In genomic region chr10:121577568-121577967, GRCh38 we compare ENCODE assay signal across 16 cellular contexts. TPM values are rescaled to one million over a fixed set of nuclear protein-coding genes. Genes with fewer than 3 reads are reported as not detected.
"Had no signal": no experiment of that assay in that cellular context is flagged by ENCODE, and none has a peak within 500 bp of the region (broad histone marks: within the 10 kb centered on the region; RNA-seq: fewer than 3 reads in every experiment).

No MANE protein-coding gene starts in this region.

- H3K9me3 ChIP-seq: right atrium auricular region, stomach, tibial nerve had no signal

- DNase-seq: activated CD4-positive, alpha-beta memory T cell treated with anti-CD3 and anti-CD28 coated beads, Interleukin-2, amount 10 ng/mL, durations not matched to agents 7 days and 5 days; activated CD4-positive, alpha-beta T cell treated with anti-CD3 and anti-CD28 coated beads for 36 hours; activated naive CD8-positive, alpha-beta T cell treated with anti-CD3 and anti-CD28 coated beads, Interleukin-2, amount 10 ng/mL, durations not matched to agents 7 days and 5 days; anterior cingulate cortex; caudate nucleus; cortex of kidney; effector memory CD4-positive, alpha-beta T cell; immature natural killer cell; left cardiac atrium; small intestine; stomach had no signal

- H3K4me1 ChIP-seq: right atrium auricular region, tibial nerve had no signal

- H3K4me1 Mint-ChIP-seq: activated CD4-positive, alpha-beta memory T cell treated with anti-CD3 and anti-CD28 coated beads, Interleukin-2, amount 10 ng/mL, durations not matched to agents 7 days and 5 days; activated CD4-positive, alpha-beta T cell treated with anti-CD3 and anti-CD28 coated beads for 36 hours; activated naive CD8-positive, alpha-beta T cell treated with anti-CD3 and anti-CD28 coated beads, Interleukin-2, amount 10 ng/mL, durations not matched to agents 7 days and 5 days; immature natural killer cell had no signal

- H3K27me3 Mint-ChIP-seq: activated CD4-positive, alpha-beta memory T cell treated with anti-CD3 and anti-CD28 coated beads, Interleukin-2, amount 10 ng/mL, durations not matched to agents 7 days and 5 days; activated CD4-positive, alpha-beta T cell treated with anti-CD3 and anti-CD28 coated beads for 36 hours had no signal

- ATAC-seq: activated CD4-positive, alpha-beta T cell treated with anti-CD3 and anti-CD28 coated beads for 36 hours; left cardiac atrium had no signal

- H3K27ac ChIP-seq: right atrium auricular region, tibial nerve, VCaP had no signal

- H3K36me3 ChIP-seq: right atrium auricular region, stomach, tibial nerve had no signal

- H3K27ac Mint-ChIP-seq: activated CD4-positive, alpha-beta memory T cell treated with anti-CD3 and anti-CD28 coated beads, Interleukin-2, amount 10 ng/mL, durations not matched to agents 7 days and 5 days; activated CD4-positive, alpha-beta T cell treated with anti-CD3 and anti-CD28 coated beads for 36 hours; activated naive CD8-positive, alpha-beta T cell treated with anti-CD3 and anti-CD28 coated beads, Interleukin-2, amount 10 ng/mL, durations not matched to agents 7 days and 5 days; immature natural killer cell had no signal

- H3K36me3 Mint-ChIP-seq: activated naive CD8-positive, alpha-beta T cell treated with anti-CD3 and anti-CD28 coated beads, Interleukin-2, amount 10 ng/mL, durations not matched to agents 7 days and 5 days; immature natural killer cell had no signal

- H3K4me3 ChIP-seq: right atrium auricular region, stomach, tibial nerve had no signal

- H3K4me3 Mint-ChIP-seq: activated CD4-positive, alpha-beta memory T cell treated with anti-CD3 and anti-CD28 coated beads, Interleukin-2, amount 10 ng/mL, durations not matched to agents 7 days and 5 days; activated CD4-positive, alpha-beta T cell treated with anti-CD3 and anti-CD28 coated beads for 36 hours; activated naive CD8-positive, alpha-beta T cell treated with anti-CD3 and anti-CD28 coated beads, Interleukin-2, amount 10 ng/mL, durations not matched to agents 7 days and 5 days; immature natural killer cell; nephron had no signal

- H3K9me3 Mint-ChIP-seq: activated CD4-positive, alpha-beta memory T cell treated with anti-CD3 and anti-CD28 coated beads, Interleukin-2, amount 10 ng/mL, durations not matched to agents 7 days and 5 days; activated naive CD8-positive, alpha-beta T cell treated with anti-CD3 and anti-CD28 coated beads, Interleukin-2, amount 10 ng/mL, durations not matched to agents 7 days and 5 days; immature natural killer cell; nephron had no signal

- H3K27me3 ChIP-seq: right atrium auricular region had no signal

RNA-seq across cellular contexts. Expression of gene FGFR2, which starts 20.7 kb away (rescaled TPM):
- total RNA-seq: activated CD4-positive, alpha-beta T cell treated with anti-CD3 and anti-CD28 coated beads for 36 hours; lung microvascular endothelial cell had no signal
- polyA plus RNA-seq: immature natural killer cell had no signal
